Comparison of ENCODE assay signal across 8 cellular contexts in genomic region chr19:21202865-21203494, GRCh38.
DNase-seq lines count a peak whose midpoint lies in the region; ATAC-seq, FAIRE-seq and TF ChIP-seq lines count a peak whose summit lies in the region.

No MANE protein-coding gene starts in this region.

- intact Hi-C loops in HCT116 (cut with micrococcal nuclease) = loop anchor here (2.0 to 10.0 kb wide), 2 partner anchors 280 to 682 kb away; no protein-coding TSS in a partner anchor
- intact Hi-C loops in endothelial cell of umbilical vein (cut with micrococcal nuclease) = no loop called here

- H3K9me2 ChIP-seq in HCT116 (ENCODE audit: insufficient read depth) = no peaks in the 10 kb centered on the region

- H3K27me3 ChIP-seq in HCT116 (ENCODE audit: insufficient read depth, low read length) (no peaks in the 10 kb centered on the region), endothelial cell of umbilical vein (ENCODE audit: control insufficient read depth in 2 of 2, insufficient read depth in 2 of 2, low read length in 2 of 2) (no peaks in the 10 kb centered on the region)

- H3K9me3 ChIP-seq in HCT116 (ENCODE audit: control insufficient read depth in 1 of 2, insufficient read depth in 1 of 2, low read depth in 1 of 2, low read length in 2 of 2) (no peaks in the 10 kb centered on the region), endothelial cell of umbilical vein (replicated peaks; ENCODE audit: control insufficient read depth, insufficient read depth, low read length) (peaks cover 2% of the 10 kb centered on the region)

- H3K4me2 ChIP-seq in HCT116 (ENCODE audit: low read length) (no peak overlapping the region), endothelial cell of umbilical vein (ENCODE audit: insufficient read depth, low read length) (no peak overlapping the region)

- no peaks in the 10 kb centered on the region for H3K36me3 ChIP-seq in HCT116 (ENCODE audit: control insufficient read depth in 1 of 2, insufficient read depth in 2 of 2, low read length in 2 of 2)
- no peaks in the 10 kb centered on the region for H3K36me3 ChIP-seq in endothelial cell of umbilical vein (ENCODE audit: control insufficient read depth in 2 of 2, extremely low read depth in 1 of 2, insufficient read depth in 2 of 2, low read length in 2 of 2)

- TF ChIP-seq RAD21 in HCT116 (IDR thresholded peaks at IDR 0.05; ENCODE audit: low read depth) = peak; percentile 58

- H3K27ac ChIP-seq in HCT116 (ENCODE audit: low read depth, low read length) (no peak overlapping the region), RWPE1 (no peak overlapping the region), endothelial cell of umbilical vein (ENCODE audit: insufficient read depth, low read depth, low read length) (no peak overlapping the region)

- H4K20me1 ChIP-seq in HCT116 (ENCODE audit: insufficient read depth) (no peaks in the 10 kb centered on the region), endothelial cell of umbilical vein (replicated peaks; ENCODE audit: control insufficient read depth, extremely low read depth, insufficient read depth, low read length) (no peaks in the 10 kb centered on the region)

- H2AFZ ChIP-seq in HCT116 (ENCODE audit: low read depth, low read length, poor library complexity, severe bottlenecking) (no peak overlapping the region), endothelial cell of umbilical vein (ENCODE audit: low read depth, low read length) (no peak overlapping the region)

- H3K9me3 Mint-ChIP-seq in naive B cell = peaks cover 0 to 3% (median 0%) of the 10 kb centered on the region in 7 donors

- no peak for TF ChIP-seq POLR2A in HCT116 (IDR thresholded peaks at IDR 0.05; ENCODE audit: borderline replicate concordance, extremely low read depth, insufficient read depth, insufficient read length)
- TF ChIP-seq POLR2A in endothelial cell of umbilical vein (IDR thresholded peaks at IDR 0.05; ENCODE audit: low read depth, low read length) = no peak

- CTCF ChIA-PET in HCT116 (lab: Charles Lee) = interaction anchor here (0.6 kb wide), 1 partner anchor 151 kb away, joined by 3 read pairs; no protein-coding TSS in a partner anchor
- CTCF ChIA-PET in RWPE1 (lab: Yijun Ruan, JAX) = interaction anchor here (1.0 kb wide), 1 partner anchor 11 kb away, joined by 3 read pairs; no protein-coding TSS in a partner anchor
- CTCF ChIA-PET in endothelial cell of umbilical vein (lab: Charles Lee) = no interaction called here

- BruUV-seq in HCT116 (replicated peaks; lab: Mats Ljungman, UMichigan) (no TSS peak), endothelial cell of umbilical vein (replicated peaks; lab: Mats Ljungman, UMichigan) (no TSS peak)

- dilution Hi-C loops in endothelial cell of umbilical vein (cut with MboI; ENCODE audit: extremely low pct_ligation_motif_present, low sequenced_read_pairs) = no loop called here

- peak; percentile 3 for DNase-seq in COLO668 (lab: John Stamatoyannopoulos, UW; ENCODE audit: unreplicated experiment)
- DNase-seq in HCT116 (ENCODE audit: low read depth, low spot score) = peak; percentile 32
- DNase-seq in RWPE1 (ENCODE audit: low spot score) = peak; percentile 10
- peak; percentile 15 for DNase-seq in endothelial cell of umbilical vein (ENCODE audit: low read depth, low spot score)
- DNase-seq in naive B cell = peak; percentile 6
- DNase-seq in stimulated activated naive CD4-positive, alpha-beta T cell treated with Interleukin-2 at 50 U/mL for 16 hours (lab: John Stamatoyannopoulos, UW) = no peak

- H3K27me3 Mint-ChIP-seq in naive B cell = peaks cover 5 to 24% (median 8%) of the 10 kb centered on the region in 3 donors

- FAIRE-seq in endothelial cell of umbilical vein (lab: Jason Lieb, UNC) = no peak

- H3K4me1 ChIP-seq in HCT116 (ENCODE audit: control insufficient read depth in 1 of 2, insufficient read depth in 2 of 2, low read length in 2 of 2) (no peaks in the 10 kb centered on the region), endothelial cell of umbilical vein (ENCODE audit: control insufficient read depth, extremely low read depth, insufficient read depth, low read length) (no peaks in the 10 kb centered on the region)

- no peaks in the 10 kb centered on the region for H3K9me1 ChIP-seq in endothelial cell of umbilical vein (replicated peaks; ENCODE audit: control insufficient read depth, extremely low read depth, insufficient read depth, low read length)

- H3K27ac Mint-ChIP-seq in naive B cell = no peak overlapping the region

- H3K9ac ChIP-seq in HCT116 (ENCODE audit: low read length) (no peak overlapping the region), endothelial cell of umbilical vein (replicated peaks; ENCODE audit: extremely low read depth, insufficient read depth, low read length) (no peak overlapping the region)

- H3K79me2 ChIP-seq in HCT116 (ENCODE audit: insufficient read depth, low read length) = no peaks in the 10 kb centered on the region
- no peaks in the 10 kb centered on the region for H3K79me2 ChIP-seq in endothelial cell of umbilical vein (ENCODE audit: control insufficient read depth, insufficient read depth, low read length)

- peaks cover 0 to 7% of the 10 kb centered on the region in 2 donors for H3K36me3 Mint-ChIP-seq in naive B cell

- H3K4me3 ChIP-seq in HCT116 (replicated peaks in 1 of 2; ENCODE audit: low read depth in 1 of 2, low read length in 2 of 2) = no peak overlapping the region
- no peak overlapping the region for H3K4me3 ChIP-seq in endothelial cell of umbilical vein (replicated peaks in 1 of 3; ENCODE audit: insufficient read depth in 1 of 3, low read depth in 1 of 3, low read length in 3 of 3)

- POLR2A ChIA-PET in HCT116 (lab: Charles Lee) (no interaction called here), RWPE1 (lab: Yijun Ruan, JAX; ENCODE audit: low non-redundant PET) (no interaction called here), endothelial cell of umbilical vein (lab: Charles Lee) (no interaction called here)

- H3K4me1 Mint-ChIP-seq in naive B cell = peaks cover 0 to 5% (median 0%) of the 10 kb centered on the region in 3 donors

- ATAC-seq in HCT116 = peak; percentile 74
- no peak for ATAC-seq in naive B cell (ENCODE audit: low read depth in 2 of 2)
- no peak for ATAC-seq in HG03565 (IDR thresholded peaks at IDR 0.05; ENCODE audit: unreplicated experiment)
- no peak for ATAC-seq in GM18868 (IDR thresholded peaks at IDR 0.05; ENCODE audit: unreplicated experiment)

- H3K4me3 Mint-ChIP-seq in naive B cell = no peak overlapping the region

- TF ChIP-seq CTCF in HCT116 (IDR thresholded peaks at IDR 0.05 in 2 of 3, conservative IDR thresholded peaks at IDR 0.05 in 1 of 3; ENCODE audit: borderline replicate concordance in 1 of 3, insufficient read depth in 1 of 3, low read depth in 2 of 3, low read length in 2 of 3) (peak; percentile 18 to 82 (median 78); a peak in 4 of 6 replicates), RWPE1 (conservative IDR thresholded peaks at IDR 0.05; ENCODE audit: low read depth) (peak; percentile 32), endothelial cell of umbilical vein (IDR thresholded peaks at IDR 0.05; ENCODE audit: extremely low read depth in 1 of 2, insufficient read depth in 1 of 2, low read depth in 1 of 2, low read length in 2 of 2) (peak; percentile 22 to 39)

- RAD21 ChIA-PET in HCT116 (lab: Charles Lee; ENCODE audit: low non-redundant PET in 1 of 2, low total read pairs in 2 of 2, uncharacterized antibody in 2 of 2, unreplicated experiment in 2 of 2) = no interaction called here

TF ChIP-seq in HCT116, 20 proteins besides CTCF, POLR2A, EP300 and RAD21:
- TF ChIP-seq SIN3A (IDR thresholded peaks at IDR 0.05; ENCODE audit: low read depth) (no peak), MAX (IDR thresholded peaks at IDR 0.05) (no peak), FOSL1 (IDR thresholded peaks at IDR 0.05; ENCODE audit: low read depth) (no peak), ZFX (IDR thresholded peaks at IDR 0.05) (no peak), EZH2phosphoT487 (IDR thresholded peaks at IDR 0.05; ENCODE audit: borderline replicate concordance) (no peak), ZNF274 (IDR thresholded peaks at IDR 0.05; ENCODE audit: low read depth, low read length) (no peak)

TF ChIP-seq in endothelial cell of umbilical vein, 7 proteins besides CTCF, POLR2A, EP300 and RAD21:
- TF ChIP-seq JUN (IDR thresholded peaks at IDR 0.05; ENCODE audit: borderline replicate concordance, insufficient read depth, insufficient read length, low read depth) = no peak
- TF ChIP-seq EZH2 (IDR thresholded peaks at IDR 0.05; ENCODE audit: borderline replicate concordance, low read depth, low read length, severe bottlenecking) = no peak
- TF ChIP-seq MYC (IDR thresholded peaks at IDR 0.05; ENCODE audit: low read depth, low read length) = no peak
- no peak for TF ChIP-seq POLR2AphosphoS5 (IDR thresholded peaks at IDR 0.05; ENCODE audit: insufficient read depth, low read depth, low read length)
- no peak for TF ChIP-seq MAX (IDR thresholded peaks at IDR 0.05; ENCODE audit: insufficient read depth, insufficient read length)
- no peak for TF ChIP-seq FOS (IDR thresholded peaks at IDR 0.05; ENCODE audit: borderline replicate concordance, insufficient read depth, low read length)
- no peak for TF ChIP-seq GATA2 (IDR thresholded peaks at IDR 0.05; ENCODE audit: insufficient read depth, insufficient read length, low read depth, low read length)
TF ChIP-seq in endothelial cell of umbilical vein: peak in this region for 0.
